ENCODE assay signal across 14 cellular contexts in the genomic region with DNA sequence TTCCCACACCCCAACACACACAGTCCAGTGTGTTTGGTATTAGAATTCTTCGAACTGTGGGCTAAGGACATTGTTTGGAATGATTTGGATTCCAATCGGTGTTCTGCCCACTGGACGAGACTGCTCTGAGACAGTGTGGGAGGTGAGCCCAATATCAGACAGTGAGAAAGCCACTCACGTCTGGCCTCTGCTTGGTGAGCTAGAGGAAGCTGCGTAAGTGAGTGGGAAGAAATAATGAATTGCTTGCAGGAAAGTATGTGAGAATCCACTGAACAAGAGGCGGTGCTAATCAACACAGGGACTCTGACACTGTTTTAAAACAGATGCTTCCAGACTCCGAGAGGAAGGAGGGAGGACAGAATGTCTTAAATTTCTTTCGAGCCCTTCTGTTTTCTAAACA.
DNase-seq lines count a peak whose midpoint lies in the region; ATAC-seq and TF ChIP-seq lines count a peak whose summit lies in the region.
"Had no signal": no experiment of that assay in that cellular context is flagged by ENCODE, and none has a peak within 500 bp of the region (broad histone marks: within the 10 kb centered on the region; RNA-seq: fewer than 3 reads in every experiment).

No MANE protein-coding gene starts in this region.

- no peak overlapping the region for H3K4me3 Mint-ChIP-seq in MCF 10A (ENCODE audit: unreplicated experiment)
- no peak overlapping the region for H3K4me3 Mint-ChIP-seq in osteocyte (ENCODE audit: unreplicated experiment)
- H3K4me3 Mint-ChIP-seq in glutamatergic neuron (ENCODE audit: unreplicated experiment) = no peak overlapping the region
- H3K4me3 Mint-ChIP-seq: stimulated activated memory B cell treated with anti-CD40 and anti-IgM and Interleukin-4, amounts not matched to agents 10 μg/mL and 1 μg/mL and 100 μg/mL, for 72 hours had no signal

- intact Hi-C loops in breast epithelium (cut with DNase I; ENCODE audit: low total_unique reads) = no loop called here
- intact Hi-C loops in MCF 10A (cut with micrococcal nuclease) = no loop called here

- H3K27ac Mint-ChIP-seq in MCF 10A (ENCODE audit: low read depth, unreplicated experiment) (no peak overlapping the region), osteocyte (ENCODE audit: unreplicated experiment) (no peak overlapping the region), glutamatergic neuron (ENCODE audit: unreplicated experiment) (no peak overlapping the region)
- H3K27ac Mint-ChIP-seq: stimulated activated memory B cell treated with anti-CD40 and anti-IgM and Interleukin-4, amounts not matched to agents 10 μg/mL and 1 μg/mL and 100 μg/mL, for 72 hours had no signal

- H3K9me3 ChIP-seq in breast epithelium = no peaks in the 10 kb centered on the region
- H3K9me3 ChIP-seq in fibroblast of lung (ENCODE audit: control insufficient read depth, insufficient read depth, low read depth, low read length) = no peaks in the 10 kb centered on the region

- H3K79me2 ChIP-seq in fibroblast of lung (ENCODE audit: control insufficient read depth, insufficient read depth, low read length) = no peaks in the 10 kb centered on the region

- no peaks in the 10 kb centered on the region for H3K4me1 ChIP-seq in breast epithelium
- H3K4me1 ChIP-seq in fibroblast of lung (ENCODE audit: control insufficient read depth, extremely low read depth, insufficient read depth, low read length) = no peaks in the 10 kb centered on the region

- H4K20me1 ChIP-seq in fibroblast of lung (ENCODE audit: control insufficient read depth, extremely low read depth, insufficient read depth, low read length) = no peaks in the 10 kb centered on the region

- POLR2A ChIA-PET in MCF 10A (lab: Yijun Ruan, JAX) = no interaction called here

- H3K36me3 ChIP-seq in breast epithelium (no peaks in the 10 kb centered on the region), fibroblast of lung (ENCODE audit: control insufficient read depth, insufficient read depth, low read length) (no peaks in the 10 kb centered on the region)

- DNase-seq in breast epithelium (ENCODE audit: low spot score in 2 of 2) (no peak), MCF 10A (ENCODE audit: unreplicated experiment) (no peak), fibroblast of lung (ENCODE audit: low read depth in 2 of 2) (peak; percentile 5 to 87), mucosa of gallbladder (ENCODE audit: low spot score) (peak; percentile 32), osteocyte (ENCODE audit: extremely low spot score, unreplicated experiment) (no peak), glutamatergic neuron (no peak)
- DNase-seq: 8988T; activated CD4-positive, alpha-beta T cell treated with anti-CD3 and anti-CD28 coated beads for 4 hours; dermis blood vessel endothelial cell; NCI-H1105; NCI-H510A treated with DMSO at 0.1 percent for 48 hours had no signal

- H3K27me3 ChIP-seq in breast epithelium (no peaks in the 10 kb centered on the region), fibroblast of lung (ENCODE audit: control insufficient read depth, insufficient read depth, low read length) (no peaks in the 10 kb centered on the region)

- CTCF ChIA-PET in MCF 10A (lab: Yijun Ruan, JAX) = interaction anchor here (0.6 kb wide), 1 partner anchor 336 kb away, joined by 4 read pairs; no protein-coding TSS in a partner anchor

- H3K4me1 Mint-ChIP-seq in MCF 10A (ENCODE audit: insufficient read depth, unreplicated experiment) (peaks cover 21% of the 10 kb centered on the region), osteocyte (ENCODE audit: unreplicated experiment) (peaks cover 12% of the 10 kb centered on the region), glutamatergic neuron (ENCODE audit: low read depth, unreplicated experiment) (peaks cover 10% of the 10 kb centered on the region)
- H3K4me1 Mint-ChIP-seq: stimulated activated memory B cell treated with anti-CD40 and anti-IgM and Interleukin-4, amounts not matched to agents 10 μg/mL and 1 μg/mL and 100 μg/mL, for 72 hours had no signal

- TF ChIP-seq POLR2A in breast epithelium (IDR thresholded peaks at IDR 0.05) = no peak

- peak overlapping the region; percentile 28 for H3K4me2 ChIP-seq in fibroblast of lung (ENCODE audit: extremely low read depth, insufficient read depth, low read length)

- H3K36me3 Mint-ChIP-seq in MCF 10A (ENCODE audit: insufficient read depth, unreplicated experiment) (no peaks in the 10 kb centered on the region), osteocyte (ENCODE audit: unreplicated experiment) (no peaks in the 10 kb centered on the region), glutamatergic neuron (ENCODE audit: unreplicated experiment) (no peaks in the 10 kb centered on the region)
- H3K36me3 Mint-ChIP-seq: stimulated activated memory B cell treated with anti-CD40 and anti-IgM and Interleukin-4, amounts not matched to agents 10 μg/mL and 1 μg/mL and 100 μg/mL, for 72 hours had no signal

- peak overlapping the region; percentile 23 for H2AFZ ChIP-seq in fibroblast of lung (ENCODE audit: low read length)

- H3K27ac ChIP-seq in breast epithelium = peak overlapping the region in 1 of 2 donors; percentile 32
- no peak overlapping the region for H3K27ac ChIP-seq in fibroblast of lung (ENCODE audit: insufficient read depth, low read length)

- H3K9me3 Mint-ChIP-seq in MCF 10A (ENCODE audit: unreplicated experiment) (no peaks in the 10 kb centered on the region), osteocyte (ENCODE audit: unreplicated experiment) (no peaks in the 10 kb centered on the region), glutamatergic neuron (ENCODE audit: unreplicated experiment) (no peaks in the 10 kb centered on the region)
- H3K9me3 Mint-ChIP-seq: stimulated activated memory B cell treated with anti-CD40 and anti-IgM and Interleukin-4, amounts not matched to agents 10 μg/mL and 1 μg/mL and 100 μg/mL, for 72 hours had no signal

- H3K9ac ChIP-seq in fibroblast of lung (ENCODE audit: insufficient read depth, low read length) = no peak overlapping the region

- no peaks in the 10 kb centered on the region for H3K27me3 Mint-ChIP-seq in MCF 10A (ENCODE audit: insufficient read depth, unreplicated experiment)
- H3K27me3 Mint-ChIP-seq in osteocyte (ENCODE audit: unreplicated experiment) = no peaks in the 10 kb centered on the region
- H3K27me3 Mint-ChIP-seq in glutamatergic neuron (ENCODE audit: unreplicated experiment) = peaks cover 3% of the 10 kb centered on the region
- H3K27me3 Mint-ChIP-seq: stimulated activated memory B cell treated with anti-CD40 and anti-IgM and Interleukin-4, amounts not matched to agents 10 μg/mL and 1 μg/mL and 100 μg/mL, for 72 hours had no signal

- TF ChIP-seq CTCF in breast epithelium (IDR thresholded peaks at IDR 0.05) (no peak), MCF 10A (IDR thresholded peaks at IDR 0.05; ENCODE audit: unreplicated experiment) (no peak), fibroblast of lung (conservative IDR thresholded peaks at IDR 0.05 in 1 of 2, IDR thresholded peaks at IDR 0.05 in 1 of 2; ENCODE audit: low read depth in 1 of 2, low read length in 2 of 2) (no peak), osteocyte (IDR thresholded peaks at IDR 0.05) (no peak), glutamatergic neuron (IDR thresholded peaks at IDR 0.05; ENCODE audit: partially characterized antibody, unreplicated experiment) (no peak)

- H3K4me3 ChIP-seq in breast epithelium (peak overlapping the region in 2 of 3 donors; percentile 15 to 26), fibroblast of lung (replicated peaks in 1 of 4; ENCODE audit: control extremely low read depth in 1 of 4, insufficient read depth in 1 of 4, low read depth in 3 of 4, low read length in 4 of 4) (peak overlapping the region in 1 of 4 experiments; percentile 15)

- no TSS peak for BruUV-seq in MCF 10A (replicated peaks; lab: Mats Ljungman, UMichigan)

- ATAC-seq in GM18520 (IDR thresholded peaks at IDR 0.05; ENCODE audit: unreplicated experiment) = no peak
- no peak for ATAC-seq in GM19455 (IDR thresholded peaks at IDR 0.05; ENCODE audit: unreplicated experiment)
- ATAC-seq: stimulated activated memory B cell treated with anti-CD40 and anti-IgM and Interleukin-4, amounts not matched to agents 10 μg/mL and 1 μg/mL and 100 μg/mL, for 72 hours had no signal

Comparison
In these comparisons a context has a peak if more than half of its experiments do, and no peak if none do; other contexts are left out.
1. DNase-seq: peak in fibroblast of lung (2 of 2) and mucosa of gallbladder (single experiment); none in breast epithelium (0 of 2), MCF 10A (single experiment), osteocyte (single experiment) and glutamatergic neuron (single experiment).